1 cellular context compared by ENCODE assay signal in genomic region chr11:57644748-57645715, GRCh38.
TF ChIP-seq lines count a peak whose summit lies in the region.

No MANE protein-coding gene starts in this region.

TF ChIP-seq in SK-N-SH treated with all-trans-retinoic acid at 6 μM for 48 hours, 23 proteins besides CTCF, POLR2A, EP300 and RAD21 (continued from another document):
- no peak for TF ChIP-seq CREB5 (CRISPR knock-in tag; IDR thresholded peaks at IDR 0.05; ENCODE audit: low read depth)
- TF ChIP-seq ZC3H10 (CRISPR knock-in tag; IDR thresholded peaks at IDR 0.05) = no peak
